8 cellular contexts compared by ENCODE assay signal in genomic region chr16:89052824-89053724, GRCh38. TPM values are rescaled to one million over a fixed set of nuclear protein-coding genes. Genes with fewer than 3 reads are reported as not detected.
DNase-seq lines count a peak whose midpoint lies in the region; ATAC-seq lines count a peak whose summit lies in the region.

No MANE protein-coding gene starts in this region.

- H3K4me3 ChIP-seq in right cardiac atrium (ENCODE audit: low read length), result no peak overlapping the region

- no peaks in the 10 kb centered on the region for H3K4me1 ChIP-seq in right cardiac atrium (ENCODE audit: control insufficient read depth, insufficient read depth, low read length)

- ATAC-seq in right cardiac atrium (no peak), left ventricle myocardium superior (no peak), GM18909 (IDR thresholded peaks at IDR 0.05; ENCODE audit: poor library complexity, unreplicated experiment) (no peak), HG02970 (IDR thresholded peaks at IDR 0.05; ENCODE audit: low FRiP score, unreplicated experiment) (no peak), HG03378 (IDR thresholded peaks at IDR 0.05; ENCODE audit: unreplicated experiment) (no peak)

- 70% methylated on average over 49 of the region's 49 CpGs for WGBS in right cardiac atrium

- H3K27ac ChIP-seq in right cardiac atrium (ENCODE audit: low read length) (no peak overlapping the region), caudate nucleus (ENCODE audit: low read depth, low read length) (no peak overlapping the region)

- peak in 2 of 3 donors; percentile 46 to 65 for DNase-seq in right cardiac atrium
- no peak for DNase-seq in left ventricle myocardium superior
- DNase-seq in NCI-H82 treated with DMSO at 0.1 percent for 48 hours (lab: John Stamatoyannopoulos, UW; ENCODE audit: unreplicated experiment), result peak; percentile 21
- peak in 44 of 61 donors; percentile 8 to 89 (median 46) for DNase-seq in caudate nucleus (lab: John Stamatoyannopoulos, UW)
- DNase-seq in putamen (ENCODE audit: low spot score), result peak; percentile 36

- intact Hi-C loops in right cardiac atrium (cut with DNase I) (no loop called here), left ventricle myocardium superior (cut with micrococcal nuclease) (no loop called here)

- H3K27me3 ChIP-seq in right cardiac atrium (ENCODE audit: control insufficient read depth, insufficient read depth), result no peaks in the 10 kb centered on the region

- no peaks in the 10 kb centered on the region for H3K9me3 ChIP-seq in right cardiac atrium (ENCODE audit: control insufficient read depth, low read length)

RNA-seq across cellular contexts. Expression of gene ACSF3, which starts 40.6 kb away (rescaled TPM):
- total RNA-seq in right cardiac atrium, result 10 to 100 TPM; 13.9 to 22.4 (median 16.7) TPM
- polyA plus RNA-seq in right cardiac atrium, result 16.4 TPM
- 22.5 TPM for total RNA-seq in left ventricle myocardium superior
